31 cellular contexts compared by ENCODE assay signal in genomic region chr4:25092139-25092538, GRCh38.
DNase-seq lines count a peak whose midpoint lies in the region; ATAC-seq, FAIRE-seq and TF ChIP-seq lines count a peak whose summit lies in the region.
"Had no signal": no experiment of that assay in that cellular context is flagged by ENCODE, and none has a peak within 500 bp of the region (broad histone marks: within the 10 kb centered on the region; RNA-seq: fewer than 3 reads in every experiment).

No MANE protein-coding gene starts in this region.

- peaks cover 5% of the 10 kb centered on the region for H3K4me1 Mint-ChIP-seq in mesothelial cell of epicardium

- WGBS in smooth muscle cell (ENCODE audit: low lambda C conversion rate): 30% methylated on average over 3 of the region's 3 CpGs

- no peak for FAIRE-seq in GM19239 (lab: Jason Lieb, UNC)
- FAIRE-seq: bronchial epithelial cell, urothelium cell line had no signal

- H3K27ac ChIP-seq in smooth muscle cell (ENCODE audit: low read depth): peak overlapping the region; percentile 33
- H3K27ac ChIP-seq: 22Rv1, coronary artery, foreskin keratinocyte, parathyroid adenoma, sigmoid colon, testis had no signal

- ATAC-seq in GM21576 (IDR thresholded peaks at IDR 0.05; ENCODE audit: unreplicated experiment): no peak
- no peak for ATAC-seq in GM18505 (IDR thresholded peaks at IDR 0.05; ENCODE audit: unreplicated experiment)
- ATAC-seq: activated CD8-positive, alpha-beta T cell treated with anti-CD3 and anti-CD28 coated beads for 36 hours; activated naive CD4-positive, alpha-beta T cell treated with anti-CD3 and anti-CD28 coated beads, Interleukin-2, amount 50 U/mL, for 72 hours; foreskin keratinocyte; left cardiac atrium; naive thymus-derived CD4-positive, alpha-beta T cell; T-helper 17 cell had no signal

- TF ChIP-seq CTCF in cardiac fibroblast (IDR thresholded peaks at IDR 0.05; ENCODE audit: low read depth, low read length) (no peak), mesothelial cell of epicardium (IDR thresholded peaks at IDR 0.05; ENCODE audit: unreplicated experiment) (no peak), smooth muscle cell (IDR thresholded peaks at IDR 0.05; ENCODE audit: borderline replicate concordance, insufficient read depth, poor library complexity, severe bottlenecking) (no peak)

- DNase-seq in DMS 273 (lab: John Stamatoyannopoulos, UW; ENCODE audit: unreplicated experiment) (peak; percentile 16), DMS 273 treated with DMSO at 0.1 percent for 48 hours (lab: John Stamatoyannopoulos, UW) (no peak), cardiac fibroblast (ENCODE audit: low read depth in 2 of 2) (peak; percentile 11 to 25), mesothelial cell of epicardium (ENCODE audit: low spot score in 2 of 2, unreplicated experiment in 2 of 2) (no peak), smooth muscle cell (lab: John Stamatoyannopoulos, UW; ENCODE audit: unreplicated experiment) (no peak), GM19239 (ENCODE audit: insufficient read length, low spot score) (no peak)
- DNase-seq: activated CD4-positive, alpha-beta T cell treated with anti-CD3 and anti-CD28 coated beads for 1 hour; activated CD8-positive, alpha-beta T cell treated with anti-CD3 and anti-CD28 coated beads for 36 hours; activated T-cell treated with anti-CD3 and anti-CD28 coated beads for 4 hours; CD4-positive, CD25-positive, alpha-beta regulatory T cell; effector memory CD4-positive, alpha-beta T cell; foreskin keratinocyte; KBM-7; left cardiac atrium; mesenchymal stem cell; MM.1S; naive thymus-derived CD4-positive, alpha-beta T cell; NCI-H2029 treated with DMSO at 0.1 percent for 48 hours; sigmoid colon; stimulated activated naive CD4-positive, alpha-beta T cell treated with Interleukin-2 at 50 U/mL for 16 hours; T-helper 17 cell; testis had no signal

- no peaks in the 10 kb centered on the region for H3K36me3 ChIP-seq in smooth muscle cell (ENCODE audit: low read depth)
- H3K36me3 ChIP-seq: HAP-1, sigmoid colon had no signal

- H4K20me1 ChIP-seq in smooth muscle cell (ENCODE audit: low read depth): no peaks in the 10 kb centered on the region

- H2AFZ ChIP-seq in smooth muscle cell (ENCODE audit: low read depth): peak overlapping the region; percentile 79
- H2AFZ ChIP-seq: parathyroid adenoma had no signal

- H3K4me1 ChIP-seq in smooth muscle cell (ENCODE audit: low read depth): peaks cover 4% of the 10 kb centered on the region
- H3K4me1 ChIP-seq: foreskin keratinocyte had no signal

- no peak for TF ChIP-seq POLR2A in GM18505 (IDR thresholded peaks at IDR 0.05; ENCODE audit: borderline replicate concordance, extremely low read depth, insufficient read depth, insufficient read length)

- peaks cover 3% of the 10 kb centered on the region for H3K9me3 ChIP-seq in smooth muscle cell (replicated peaks; ENCODE audit: low read depth)
- H3K9me3 ChIP-seq: testis had no signal

- H3F3A ChIP-seq in smooth muscle cell (ENCODE audit: low read depth): peaks cover 4% of the 10 kb centered on the region

- H3K27me3 ChIP-seq in smooth muscle cell (ENCODE audit: low read depth): no peaks in the 10 kb centered on the region
- H3K27me3 ChIP-seq: sigmoid colon, testis had no signal

- no peaks in the 10 kb centered on the region for H3K79me2 ChIP-seq in smooth muscle cell (ENCODE audit: low read depth)
- H3K79me2 ChIP-seq: parathyroid adenoma had no signal

- H3K27ac Mint-ChIP-seq in mesothelial cell of epicardium: peak overlapping the region; percentile 5
- H3K27ac Mint-ChIP-seq: activated CD8-positive, alpha-beta T cell treated with anti-CD3 and anti-CD28 coated beads for 36 hours; activated naive CD4-positive, alpha-beta T cell treated with anti-CD3 and anti-CD28 coated beads, Interleukin-2, amount 50 U/mL, for 72 hours; CD4-positive, CD25-positive, alpha-beta regulatory T cell; naive thymus-derived CD4-positive, alpha-beta T cell; T-helper 17 cell had no signal

- H3K4me3 ChIP-seq in cardiac fibroblast (replicated peaks in 1 of 2; ENCODE audit: low read depth in 2 of 2, low read length in 2 of 2) (no peak overlapping the region), smooth muscle cell (no peak overlapping the region)
- H3K4me3 ChIP-seq: coronary artery, HAP-1, sigmoid colon, testis had no signal

- H3K4me3 Mint-ChIP-seq in mesothelial cell of epicardium: no peak overlapping the region
- H3K4me3 Mint-ChIP-seq: activated CD8-positive, alpha-beta T cell treated with anti-CD3 and anti-CD28 coated beads for 36 hours; CD4-positive, CD25-positive, alpha-beta regulatory T cell; naive thymus-derived CD4-positive, alpha-beta T cell; T-helper 17 cell had no signal

- no peak overlapping the region for H3K9ac ChIP-seq in smooth muscle cell (ENCODE audit: low read depth)
- H3K9ac ChIP-seq: parathyroid adenoma had no signal

- no peaks in the 10 kb centered on the region for H3K36me3 Mint-ChIP-seq in mesothelial cell of epicardium
- H3K36me3 Mint-ChIP-seq: CD4-positive, CD25-positive, alpha-beta regulatory T cell had no signal

- no peaks in the 10 kb centered on the region for H3K27me3 Mint-ChIP-seq in mesothelial cell of epicardium (ENCODE audit: low read depth)

- peak overlapping the region; percentile 71 for H3K4me2 ChIP-seq in smooth muscle cell

- peaks cover 18% of the 10 kb centered on the region for H3K9me3 Mint-ChIP-seq in mesothelial cell of epicardium

Comparison
In these comparisons a context has a peak if more than half of its experiments do, and no peak if none do; other contexts are left out.
1. DNase-seq: peak in DMS 273 (single experiment) and cardiac fibroblast (2 of 2); none in DMS 273 treated with DMSO at 0.1 percent for 48 hours (single experiment), mesothelial cell of epicardium (0 of 2), smooth muscle cell (single experiment) and GM19239 (single experiment).